Comparison of ENCODE assay signal across 8 cellular contexts in the genomic region with DNA sequence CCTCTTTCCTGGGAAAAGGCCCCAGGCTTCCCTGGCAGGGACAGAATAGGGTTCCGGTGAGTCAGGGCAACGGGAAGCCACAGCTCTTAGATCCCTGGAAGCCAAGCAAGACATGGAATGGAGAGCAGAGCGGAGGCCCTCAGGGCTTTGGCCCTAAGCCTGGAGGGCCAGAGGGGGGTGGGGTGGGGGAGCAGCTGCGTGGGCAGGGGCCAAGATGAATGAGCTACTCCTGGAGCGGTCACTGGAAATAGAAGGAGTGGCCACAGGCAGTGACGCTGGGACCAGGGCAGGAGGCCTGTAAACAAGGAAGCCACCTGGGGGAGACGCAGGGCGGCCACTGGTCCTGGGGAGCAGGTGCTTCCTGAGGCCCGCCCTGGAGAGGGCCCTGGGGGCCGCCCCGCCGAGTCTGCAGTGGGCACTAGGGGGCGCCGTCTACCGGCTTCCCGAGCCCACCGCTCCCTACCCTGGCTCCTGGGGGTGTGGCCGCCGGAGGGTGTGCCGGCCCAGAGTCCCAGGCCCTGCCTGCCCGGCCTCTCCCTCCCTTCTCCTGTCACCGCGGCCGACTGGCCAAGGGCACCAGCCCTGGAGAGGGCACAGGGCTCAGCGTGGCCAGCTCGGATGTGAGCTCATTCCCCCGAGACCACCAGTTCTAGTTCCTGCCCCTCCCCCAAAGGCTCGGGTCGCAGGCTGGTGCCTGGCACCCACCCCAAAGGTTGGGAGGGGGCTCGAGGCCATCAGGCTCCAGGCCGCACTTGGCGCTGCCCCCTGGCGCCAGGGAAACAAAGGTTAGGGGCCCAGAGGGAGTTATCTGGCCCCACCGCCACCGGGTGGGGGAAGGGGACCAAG. TPM values are rescaled to one million over a fixed set of nuclear protein-coding genes. Genes with fewer than 3 reads are reported as not detected.
DNase-seq lines count a peak whose midpoint lies in the region; ATAC-seq and TF ChIP-seq lines count a peak whose summit lies in the region.

No MANE protein-coding gene starts in this region.

- no peaks in the 10 kb centered on the region for H3K9me3 Mint-ChIP-seq in GM23338
- H3K9me3 Mint-ChIP-seq in activated naive CD4-positive, alpha-beta T cell treated with anti-CD3 and anti-CD28 coated beads, Interleukin-2, amount 10 ng/mL, durations not matched to agents 7 days and 5 days, result no peaks in the 10 kb centered on the region

- 0 out of 2 replicates have a peak overlapping the region, but pooled peaks have one; percentile 50 for H3K27ac ChIP-seq in GM23338 (ENCODE audit: low read depth)
- peak overlapping the region; percentile 42 for H3K27ac ChIP-seq in SJCRH30
- peak overlapping the region; percentile 69 for H3K27ac ChIP-seq in osteoblast (ENCODE audit: low read depth, low read length)
- H3K27ac ChIP-seq in temporal lobe (ENCODE audit: low read depth, low read length), result peak overlapping the region; percentile 52

- H3K9me3 ChIP-seq in Loucy (ENCODE audit: insufficient read depth, low read depth, low read length) (no peaks in the 10 kb centered on the region), SJCRH30 (replicated peaks) (no peaks in the 10 kb centered on the region), osteoblast (ENCODE audit: low read depth, low read length) (no peaks in the 10 kb centered on the region)

- peaks cover 24% of the 10 kb centered on the region for H3K4me1 ChIP-seq in GM23338 (ENCODE audit: insufficient read depth)
- peaks cover 31% of the 10 kb centered on the region for H3K4me1 ChIP-seq in Loucy (ENCODE audit: insufficient read depth, low read length, poor library complexity, severe bottlenecking)
- H3K4me1 ChIP-seq in SJCRH30, result peaks cover 9% of the 10 kb centered on the region
- peaks cover 34% of the 10 kb centered on the region for H3K4me1 ChIP-seq in osteoblast (ENCODE audit: insufficient read depth, low read length)

- ATAC-seq in GM23338, result peak; percentile 87

- H3K27me3 Mint-ChIP-seq in GM23338 (ENCODE audit: insufficient read depth, low read depth, poor library complexity), result peaks cover 19% of the 10 kb centered on the region
- peaks cover 3% of the 10 kb centered on the region for H3K27me3 Mint-ChIP-seq in activated naive CD4-positive, alpha-beta T cell treated with anti-CD3 and anti-CD28 coated beads, Interleukin-2, amount 10 ng/mL, durations not matched to agents 7 days and 5 days

- CTCF ChIA-PET in activated naive CD4-positive, alpha-beta T cell treated with anti-CD3 and anti-CD28 coated beads, Interleukin-2, amount 10 ng/mL, durations not matched to agents 7 days and 5 days (lab: Charles Lee), result interaction anchor here (0.6 to 7.1 kb wide), 18 partner anchors 8 to 468 kb away, joined by 3 to 83 read pairs (median 4); a partner anchor contains a TSS

- no peaks in the 10 kb centered on the region for H3K27me3 ChIP-seq in GM23338 (ENCODE audit: insufficient read depth)
- no peaks in the 10 kb centered on the region for H3K27me3 ChIP-seq in Loucy (ENCODE audit: insufficient read depth, low read length, poor library complexity, severe bottlenecking)
- no peaks in the 10 kb centered on the region for H3K27me3 ChIP-seq in SJCRH30
- no peaks in the 10 kb centered on the region for H3K27me3 ChIP-seq in osteoblast (ENCODE audit: insufficient read depth, low read length)

- no peaks in the 10 kb centered on the region for H3K36me3 ChIP-seq in GM23338 (ENCODE audit: insufficient read depth)
- H3K36me3 ChIP-seq in Loucy (ENCODE audit: insufficient read depth, low read length), result peaks cover 15% of the 10 kb centered on the region; the same call in 1 of the 2 replicates
- H3K36me3 ChIP-seq in SJCRH30, result no peaks in the 10 kb centered on the region
- H3K36me3 ChIP-seq in osteoblast (ENCODE audit: insufficient read depth, low read length), result peaks cover 23% of the 10 kb centered on the region

- peaks cover 34% of the 10 kb centered on the region for H3K4me1 Mint-ChIP-seq in GM23338
- peaks cover 48% of the 10 kb centered on the region for H3K4me1 Mint-ChIP-seq in activated naive CD4-positive, alpha-beta T cell treated with anti-CD3 and anti-CD28 coated beads, Interleukin-2, amount 10 ng/mL, durations not matched to agents 7 days and 5 days

- H3K4me3 ChIP-seq in GM23338 (peak overlapping the region; percentile 71), Loucy (ENCODE audit: low read length, poor library complexity, severe bottlenecking) (peak overlapping the region; percentile 77), SJCRH30 (peak overlapping the region; percentile 55), osteoblast (ENCODE audit: insufficient read depth, low read length) (peak overlapping the region; percentile 74)

- H2AFZ ChIP-seq in GM23338 (peak overlapping the region; percentile 72; the same call in 1 of the 2 replicates), Loucy (ENCODE audit: low read length) (peak overlapping the region; percentile 52; the same call in 1 of the 2 replicates), osteoblast (ENCODE audit: low read length) (peak overlapping the region; percentile 59)

- peaks cover 35% of the 10 kb centered on the region for H3K36me3 Mint-ChIP-seq in GM23338 (ENCODE audit: low read depth)
- peaks cover 18% of the 10 kb centered on the region for H3K36me3 Mint-ChIP-seq in activated naive CD4-positive, alpha-beta T cell treated with anti-CD3 and anti-CD28 coated beads, Interleukin-2, amount 10 ng/mL, durations not matched to agents 7 days and 5 days

- no peaks in the 10 kb centered on the region for H3K79me2 ChIP-seq in GM23338 (replicated peaks; ENCODE audit: insufficient read depth)
- H3K79me2 ChIP-seq in Loucy (ENCODE audit: insufficient read depth, low read length), result peaks cover 17% of the 10 kb centered on the region; the same call in 1 of the 2 replicates
- peaks cover 27% of the 10 kb centered on the region for H3K79me2 ChIP-seq in osteoblast (ENCODE audit: insufficient read depth, low read length)

- peaks cover 12% of the 10 kb centered on the region for H4K20me1 ChIP-seq in GM23338 (replicated peaks; ENCODE audit: insufficient read depth)
- H4K20me1 ChIP-seq in Loucy (ENCODE audit: insufficient read depth, low read length, poor library complexity, severe bottlenecking), result peaks cover 19% of the 10 kb centered on the region
- peaks cover 32% of the 10 kb centered on the region for H4K20me1 ChIP-seq in osteoblast (ENCODE audit: insufficient read depth, low read length)

- peaks cover 18% of the 10 kb centered on the region; the same call in 1 of the 2 replicates for H3F3A ChIP-seq in GM23338 (replicated peaks; ENCODE audit: low read depth)
- H3F3A ChIP-seq in Loucy (ENCODE audit: low read depth), result no peaks in the 10 kb centered on the region; the same call in 1 of the 2 replicates

- no peak overlapping the region for H3K27ac Mint-ChIP-seq in GM23338
- H3K27ac Mint-ChIP-seq in activated naive CD4-positive, alpha-beta T cell treated with anti-CD3 and anti-CD28 coated beads, Interleukin-2, amount 10 ng/mL, durations not matched to agents 7 days and 5 days, result peak overlapping the region; percentile 14

- peak; percentile 60 to 95 for TF ChIP-seq CTCF in GM23338 (conservative IDR thresholded peaks at IDR 0.05; ENCODE audit: low read depth in 2 of 2)
- peak; percentile 67 for TF ChIP-seq CTCF in Loucy (conservative IDR thresholded peaks at IDR 0.05; ENCODE audit: low read length)
- peak; percentile 66 for TF ChIP-seq CTCF in osteoblast (IDR thresholded peaks at IDR 0.05; ENCODE audit: extremely low read depth, low read depth, low read length)

- no peaks in the 10 kb centered on the region for H3K9me2 ChIP-seq in GM23338 (ENCODE audit: insufficient read depth)
- no peaks in the 10 kb centered on the region for H3K9me2 ChIP-seq in Loucy (replicated peaks; ENCODE audit: low read depth, low read length)

- H3K4me2 ChIP-seq in GM23338 (peak overlapping the region; percentile 95), Loucy (ENCODE audit: low read depth, low read length, poor library complexity, severe bottlenecking) (peak overlapping the region; percentile 68), osteoblast (ENCODE audit: insufficient read depth, low read length) (peak overlapping the region; percentile 92)

- peak overlapping the region; percentile 64; the same call in 2 of the 3 replicates for H3K4me3 Mint-ChIP-seq in GM23338
- peak overlapping the region; percentile 67 for H3K4me3 Mint-ChIP-seq in activated naive CD4-positive, alpha-beta T cell treated with anti-CD3 and anti-CD28 coated beads, Interleukin-2, amount 10 ng/mL, durations not matched to agents 7 days and 5 days

- DNase-seq in DMS153 treated with DMSO at 0.1 percent for 48 hours (lab: John Stamatoyannopoulos, UW; ENCODE audit: unreplicated experiment), result peak; percentile 46
- DNase-seq in GM23338 (ENCODE audit: low spot score), result peak; percentile 91
- peak; percentile 91 to 93 for DNase-seq in SJCRH30
- peak; percentile 80 for DNase-seq in activated naive CD4-positive, alpha-beta T cell treated with anti-CD3 and anti-CD28 coated beads, Interleukin-2, amount 10 ng/mL, durations not matched to agents 7 days and 5 days
- peak; percentile 79 for DNase-seq in globus pallidus (ENCODE audit: low spot score)
- peak; percentile 98 for DNase-seq in osteoblast (ENCODE audit: insufficient read length, low spot score, missing footprints)

- H3K9ac ChIP-seq in Loucy (ENCODE audit: low read depth, low read length, poor library complexity, severe bottlenecking), result peak overlapping the region; percentile 83

TF ChIP-seq in GM23338, 12 proteins besides CTCF, POLR2A, EP300 and RAD21 (continues in another document):
- TF ChIP-seq STAT1 (IDR thresholded peaks at IDR 0.05; ENCODE audit: unreplicated experiment) (no peak), CREB1 (CRISPR knock-in tag; IDR thresholded peaks at IDR 0.05; ENCODE audit: low read depth) (peak; percentile 47; the same call in 1 of the 2 replicates), EZH2 (IDR thresholded peaks at IDR 0.05; ENCODE audit: low read depth, unreplicated experiment) (no peak)

RNA-seq across cellular contexts. Expression of a gene that starts 12.1 kb away (rescaled TPM):
- 39.4 and 42.5 TPM in 2 replicates for total RNA-seq in GM23338 (2014; rRNA removed; shearing (Covaris generic))
- polyA plus RNA-seq in GM23338 (2016; fragmentation: Nextera tagmentation; extraction: Ambion mirVana), result 4.7 and 5.9 TPM in 2 replicates
- 16.6 and 17.3 TPM in 2 replicates for total RNA-seq in SJCRH30 (2014; rRNA removed; shearing (Covaris generic))
- total RNA-seq in osteoblast (55.4 and 60.8 TPM in 2 replicates), temporal lobe (21.6 TPM)

RNA-seq across cellular contexts. Expression of a gene that starts 22.8 kb away (rescaled TPM):
- 0.31 and 0.62 TPM in 2 replicates for total RNA-seq in GM23338 (2014; rRNA removed; shearing (Covaris generic))
- 0.64 and 0.99 TPM in 2 replicates for polyA plus RNA-seq in GM23338 (2016; fragmentation: Nextera tagmentation; extraction: Ambion mirVana)
- total RNA-seq in SJCRH30 (2014; rRNA removed; shearing (Covaris generic)), result 0.43 and 0.48 TPM in 2 replicates
- not detected in 2 replicates for total RNA-seq in osteoblast
- total RNA-seq in temporal lobe, result 3.4 TPM

RNA-seq across cellular contexts. Expression of a gene that starts 32.3 kb away (rescaled TPM):
- total RNA-seq in GM23338 (2014; rRNA removed; shearing (Covaris generic)), result 2.9 and 4.7 TPM in 2 replicates
- 3.0 and 4.4 TPM in 2 replicates for polyA plus RNA-seq in GM23338 (2016; fragmentation: Nextera tagmentation; extraction: Ambion mirVana)
- 0.61 and 0.84 TPM in 2 replicates for total RNA-seq in SJCRH30 (2014; rRNA removed; shearing (Covaris generic))
- total RNA-seq in osteoblast, result 0.36 TPM in 1 of 2 replicates, not detected in the other
- total RNA-seq in temporal lobe, result 8.9 TPM

RNA-seq across cellular contexts. Expression of a gene that starts 46.9 kb away (rescaled TPM):
- 112 and 124 TPM in 2 replicates for total RNA-seq in GM23338 (2014; rRNA removed; shearing (Covaris generic))
- 73.0 and 74.4 TPM in 2 replicates for polyA plus RNA-seq in GM23338 (2016; fragmentation: Nextera tagmentation; extraction: Ambion mirVana)
- 1.0 and 2.5 TPM in 2 replicates for total RNA-seq in SJCRH30 (2014; rRNA removed; shearing (Covaris generic))
- 30.0 and 30.1 TPM in 2 replicates for total RNA-seq in osteoblast
- 2.7 TPM for total RNA-seq in temporal lobe

Comparison
In these comparisons a context has a peak if more than half of its experiments do, and no peak if none do; other contexts are left out.
1. Peak in every context shown above with its lines: DNase-seq, ATAC-seq, H3K4me3 ChIP-seq and H3K27ac ChIP-seq.
2. DNase-seq: peak in every context shown above with its lines; median percentile 98 in osteoblast; 92 in SJCRH30; 91 in GM23338; 80 in activated naive CD4-positive, alpha-beta T cell treated with anti-CD3 and anti-CD28 coated beads, Interleukin-2, amount 10 ng/mL, durations not matched to agents 7 days and 5 days; 79 in globus pallidus; 46 in DMS153 treated with DMSO at 0.1 percent for 48 hours.